ENCODE assay signal across 8 cellular contexts in the genomic region with DNA sequence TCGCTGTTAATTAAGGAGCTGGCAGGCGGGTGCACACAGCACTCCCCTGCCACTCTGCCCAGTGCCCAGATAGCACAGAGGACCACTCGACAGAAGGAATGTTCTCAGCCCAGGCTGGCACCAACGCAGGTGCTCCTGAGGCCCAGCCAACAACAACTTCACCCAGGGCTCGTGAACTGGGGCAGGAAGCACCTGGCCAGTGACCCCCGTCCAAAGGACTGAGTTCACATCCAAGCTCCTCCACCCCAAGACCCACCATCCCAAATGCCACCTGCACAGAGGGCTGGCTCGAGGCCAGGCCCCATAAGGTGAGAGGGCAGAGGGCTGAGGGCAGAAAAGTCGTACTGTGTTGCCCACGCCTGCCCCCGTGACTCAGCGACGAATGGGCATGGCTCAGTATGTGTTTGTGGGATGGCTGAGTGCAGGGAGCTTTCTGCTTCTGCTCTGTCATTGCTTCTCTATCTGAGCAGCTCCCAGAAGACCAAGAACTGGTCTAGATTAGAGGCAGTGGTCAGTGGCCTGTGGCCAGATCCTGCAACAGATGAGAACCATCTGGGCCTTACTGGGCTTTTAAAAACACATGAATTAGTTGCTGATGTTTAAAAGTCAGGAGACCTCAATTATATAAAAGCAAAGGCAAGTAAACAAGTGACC.
A peak's percentile ranks its signal among the peaks of the same experiment; 100 is the strongest.
DNase-seq lines count a peak whose midpoint lies in the region; ATAC-seq and TF ChIP-seq lines count a peak whose summit lies in the region.

No MANE protein-coding gene starts in this region.

- DNase-seq in NCI-H2171 treated with DMSO at 0.1 percent for 48 hours (lab: John Stamatoyannopoulos, UW) (peak; percentile 19), NCI-H2171 (lab: John Stamatoyannopoulos, UW) (no peak), epithelial cell of prostate (ENCODE audit: low read depth, low spot score) (no peak), nephron progenitor cell (no peak), ureter (ENCODE audit: low spot score) (peak; percentile 57), SW 1271 (lab: John Stamatoyannopoulos, UW) (no peak)
- peak; percentile 65 for DNase-seq in activated CD8-positive, alpha-beta memory T cell treated with anti-CD3 and anti-CD28 coated beads, Interleukin-2, amount 50 U/mL, for 4 hours

- H3K4me3 Mint-ChIP-seq in nephron progenitor cell: no peak overlapping the region

- H3K27ac Mint-ChIP-seq in nephron progenitor cell: peak overlapping the region; percentile 94

- H3K9me3 Mint-ChIP-seq in nephron progenitor cell: no peaks in the 10 kb centered on the region

- H3K27me3 Mint-ChIP-seq in nephron progenitor cell (ENCODE audit: low read depth, poor library complexity): no peaks in the 10 kb centered on the region

- TF ChIP-seq CTCF in nephron progenitor cell (IDR thresholded peaks at IDR 0.05): no peak

- peak overlapping the region; percentile 67 for H3K27ac ChIP-seq in epithelial cell of prostate

- H3K4me1 Mint-ChIP-seq in nephron progenitor cell: peaks cover 21% of the 10 kb centered on the region

- peaks cover 59% of the 10 kb centered on the region for H3K36me3 Mint-ChIP-seq in nephron progenitor cell (ENCODE audit: low read depth)

- no peak for ATAC-seq in GM19324 (IDR thresholded peaks at IDR 0.05; ENCODE audit: low FRiP score, unreplicated experiment)

Comparison
In these comparisons a context has a peak if more than half of its experiments do, and no peak if none do; other contexts are left out.
1. DNase-seq: peak in NCI-H2171 treated with DMSO at 0.1 percent for 48 hours (single experiment), activated CD8-positive, alpha-beta memory T cell treated with anti-CD3 and anti-CD28 coated beads, Interleukin-2, amount 50 U/mL, for 4 hours (single experiment) and ureter (single experiment); none in NCI-H2171 (single experiment), epithelial cell of prostate (single experiment), nephron progenitor cell (single experiment) and SW 1271 (0 of 2).